In genomic region chr1:10771789-10772188, GRCh38 we compare ENCODE assay signal across 1 cellular context.
TF ChIP-seq lines count a peak whose summit lies in the region.

No MANE protein-coding gene starts in this region.

TF ChIP-seq in GM23338, 12 proteins besides CTCF, POLR2A, EP300 and RAD21 (continued from another document):
- TF ChIP-seq, protein P1, sequence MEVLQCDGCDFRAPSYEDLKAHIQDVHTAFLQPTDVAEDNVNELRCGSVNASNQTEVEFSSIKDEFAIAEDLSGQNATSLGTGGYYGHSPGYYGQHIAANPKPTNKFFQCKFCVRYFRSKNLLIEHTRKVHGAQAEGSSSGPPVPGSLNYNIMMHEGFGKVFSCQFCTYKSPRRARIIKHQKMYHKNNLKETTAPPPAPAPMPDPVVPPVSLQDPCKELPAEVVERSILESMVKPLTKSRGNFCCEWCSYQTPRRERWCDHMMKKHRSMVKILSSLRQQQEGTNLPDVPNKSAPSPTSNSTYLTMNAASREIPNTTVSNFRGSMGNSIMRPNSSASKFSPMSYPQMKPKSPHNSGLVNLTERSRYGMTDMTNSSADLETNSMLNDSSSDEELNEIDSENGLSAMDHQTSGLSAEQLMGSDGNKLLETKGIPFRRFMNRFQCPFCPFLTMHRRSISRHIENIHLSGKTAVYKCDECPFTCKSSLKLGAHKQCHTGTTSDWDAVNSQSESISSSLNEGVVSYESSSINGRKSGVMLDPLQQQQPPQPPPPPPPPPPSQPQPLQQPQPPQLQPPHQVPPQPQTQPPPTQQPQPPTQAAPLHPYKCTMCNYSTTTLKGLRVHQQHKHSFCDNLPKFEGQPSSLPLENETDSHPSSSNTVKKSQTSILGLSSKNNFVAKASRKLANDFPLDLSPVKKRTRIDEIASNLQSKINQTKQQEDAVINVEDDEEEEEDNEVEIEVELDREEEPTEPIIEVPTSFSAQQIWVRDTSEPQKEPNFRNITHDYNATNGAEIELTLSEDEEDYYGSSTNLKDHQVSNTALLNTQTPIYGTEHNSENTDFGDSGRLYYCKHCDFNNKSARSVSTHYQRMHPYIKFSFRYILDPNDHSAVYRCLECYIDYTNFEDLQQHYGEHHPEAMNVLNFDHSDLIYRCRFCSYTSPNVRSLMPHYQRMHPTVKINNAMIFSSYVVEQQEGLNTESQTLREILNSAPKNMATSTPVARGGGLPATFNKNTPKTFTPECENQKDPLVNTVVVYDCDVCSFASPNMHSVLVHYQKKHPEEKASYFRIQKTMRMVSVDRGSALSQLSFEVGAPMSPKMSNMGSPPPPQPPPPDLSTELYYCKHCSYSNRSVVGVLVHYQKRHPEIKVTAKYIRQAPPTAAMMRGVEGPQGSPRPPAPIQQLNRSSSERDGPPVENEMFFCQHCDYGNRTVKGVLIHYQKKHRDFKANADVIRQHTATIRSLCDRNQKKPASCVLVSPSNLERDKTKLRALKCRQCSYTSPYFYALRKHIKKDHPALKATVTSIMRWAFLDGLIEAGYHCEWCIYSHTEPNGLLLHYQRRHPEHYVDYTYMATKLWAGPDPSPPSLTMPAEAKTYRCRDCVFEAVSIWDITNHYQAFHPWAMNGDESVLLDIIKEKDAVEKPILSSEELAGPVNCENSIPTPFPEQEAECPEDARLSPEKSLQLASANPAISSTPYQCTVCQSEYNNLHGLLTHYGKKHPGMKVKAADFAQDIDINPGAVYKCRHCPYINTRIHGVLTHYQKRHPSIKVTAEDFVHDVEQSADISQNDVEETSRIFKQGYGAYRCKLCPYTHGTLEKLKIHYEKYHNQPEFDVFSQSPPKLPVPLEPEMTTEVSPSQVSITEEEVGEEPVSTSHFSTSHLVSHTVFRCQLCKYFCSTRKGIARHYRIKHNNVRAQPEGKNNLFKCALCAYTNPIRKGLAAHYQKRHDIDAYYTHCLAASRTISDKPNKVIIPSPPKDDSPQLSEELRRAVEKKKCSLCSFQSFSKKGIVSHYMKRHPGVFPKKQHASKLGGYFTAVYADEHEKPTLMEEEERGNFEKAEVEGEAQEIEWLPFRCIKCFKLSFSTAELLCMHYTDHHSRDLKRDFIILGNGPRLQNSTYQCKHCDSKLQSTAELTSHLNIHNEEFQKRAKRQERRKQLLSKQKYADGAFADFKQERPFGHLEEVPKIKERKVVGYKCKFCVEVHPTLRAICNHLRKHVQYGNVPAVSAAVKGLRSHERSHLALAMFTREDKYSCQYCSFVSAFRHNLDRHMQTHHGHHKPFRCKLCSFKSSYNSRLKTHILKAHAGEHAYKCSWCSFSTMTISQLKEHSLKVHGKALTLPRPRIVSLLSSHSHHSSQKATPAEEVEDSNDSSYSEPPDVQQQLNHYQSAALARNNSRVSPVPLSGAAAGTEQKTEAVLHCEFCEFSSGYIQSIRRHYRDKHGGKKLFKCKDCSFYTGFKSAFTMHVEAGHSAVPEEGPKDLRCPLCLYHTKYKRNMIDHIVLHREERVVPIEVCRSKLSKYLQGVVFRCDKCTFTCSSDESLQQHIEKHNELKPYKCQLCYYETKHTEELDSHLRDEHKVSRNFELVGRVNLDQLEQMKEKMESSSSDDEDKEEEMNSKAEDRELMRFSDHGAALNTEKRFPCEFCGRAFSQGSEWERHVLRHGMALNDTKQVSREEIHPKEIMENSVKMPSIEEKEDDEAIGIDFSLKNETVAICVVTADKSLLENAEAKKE (CRISPR knock-in tag; IDR thresholded peaks at IDR 0.05), result no peak
- TF ChIP-seq ETS1 (IDR thresholded peaks at IDR 0.05) (no peak), CREB1 (CRISPR knock-in tag; IDR thresholded peaks at IDR 0.05; ENCODE audit: low read depth) (no peak), ZNF114 (CRISPR knock-in tag; IDR thresholded peaks at IDR 0.05) (no peak), POLR2AphosphoS5 (IDR thresholded peaks at IDR 0.05; ENCODE audit: low read depth) (no peak)
